1 cellular context compared by ENCODE assay signal in the genomic region with DNA sequence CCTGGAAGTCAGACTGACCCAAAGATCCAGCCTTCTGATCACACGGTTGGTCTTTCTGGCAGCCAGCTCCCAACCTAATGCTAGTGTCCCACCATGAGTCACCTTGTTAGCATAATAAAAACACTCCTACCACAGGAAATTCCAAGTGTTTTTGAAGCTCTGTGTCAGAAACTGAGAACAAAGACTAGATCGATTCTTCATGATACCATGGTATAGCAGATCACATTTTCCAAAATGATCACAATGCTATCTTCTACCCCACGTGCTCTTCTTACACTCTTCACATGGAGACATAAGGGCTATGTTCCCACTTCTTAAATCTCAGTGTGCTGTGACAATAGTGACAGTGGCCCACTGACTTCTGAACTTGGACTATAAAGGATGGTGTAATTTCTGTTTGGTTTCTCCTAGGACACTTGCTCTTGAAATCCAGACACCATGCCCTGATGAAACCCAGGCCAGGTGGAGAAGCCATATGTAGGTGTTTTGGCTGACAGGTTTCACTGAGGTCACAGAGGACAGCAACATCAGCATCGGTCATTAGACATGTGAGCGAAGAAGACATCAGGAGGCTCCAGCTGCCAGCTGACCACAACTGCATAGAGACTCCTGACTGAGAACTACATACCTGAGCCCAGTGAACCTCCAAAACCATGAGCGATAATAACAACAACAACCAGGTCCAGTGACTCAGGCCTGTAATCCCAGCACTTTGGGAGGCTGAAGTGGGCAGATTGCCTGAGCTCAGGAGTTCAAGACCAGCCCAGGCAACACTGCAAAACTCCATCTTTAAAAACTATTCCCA.
TF ChIP-seq lines count a peak whose summit lies in the region.

No MANE protein-coding gene starts in this region.

TF ChIP-seq in H1, 55 proteins besides CTCF, POLR2A, EP300 and RAD21:
- TF ChIP-seq TCF12 (IDR thresholded peaks at IDR 0.05; ENCODE audit: low read depth, low read length) (no peak), MAFK (IDR thresholded peaks at IDR 0.05; ENCODE audit: low read depth, low read length) (no peak), SRF (IDR thresholded peaks at IDR 0.05; ENCODE audit: low read depth, low read length) (no peak), EZH2 (IDR thresholded peaks at IDR 0.05; ENCODE audit: low read depth, low read length, severe bottlenecking) (no peak), SUZ12 (IDR thresholded peaks at IDR 0.05; ENCODE audit: low read length) (no peak), HDAC2 (IDR thresholded peaks at IDR 0.05; ENCODE audit: borderline replicate concordance in 1 of 2, low read depth in 2 of 2, low read length in 2 of 2) (no peak), POLR2AphosphoS5 (IDR thresholded peaks at IDR 0.05; ENCODE audit: low read depth, low read length) (no peak), BACH1 (IDR thresholded peaks at IDR 0.05; ENCODE audit: low read length) (no peak), GTF2F1 (IDR thresholded peaks at IDR 0.05; ENCODE audit: borderline replicate concordance, low read depth, low read length) (no peak), CTBP2 (IDR thresholded peaks at IDR 0.05; ENCODE audit: borderline replicate concordance, insufficient read depth, insufficient read length, low read length) (no peak), SIX5 (IDR thresholded peaks at IDR 0.05; ENCODE audit: low read depth, low read length) (no peak), SP1 (IDR thresholded peaks at IDR 0.05; ENCODE audit: low read depth, low read length) (no peak), ASH2L (IDR thresholded peaks at IDR 0.05; ENCODE audit: low read length) (no peak), EGR1 (IDR thresholded peaks at IDR 0.05; ENCODE audit: borderline replicate concordance, low read depth, low read length) (no peak)
- TF ChIP-seq, protein P1, sequence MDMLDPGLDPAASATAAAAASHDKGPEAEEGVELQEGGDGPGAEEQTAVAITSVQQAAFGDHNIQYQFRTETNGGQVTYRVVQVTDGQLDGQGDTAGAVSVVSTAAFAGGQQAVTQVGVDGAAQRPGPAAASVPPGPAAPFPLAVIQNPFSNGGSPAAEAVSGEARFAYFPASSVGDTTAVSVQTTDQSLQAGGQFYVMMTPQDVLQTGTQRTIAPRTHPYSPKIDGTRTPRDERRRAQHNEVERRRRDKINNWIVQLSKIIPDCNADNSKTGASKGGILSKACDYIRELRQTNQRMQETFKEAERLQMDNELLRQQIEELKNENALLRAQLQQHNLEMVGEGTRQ (IDR thresholded peaks at IDR 0.05; ENCODE audit: low read length): no peak
- TF ChIP-seq, protein P2, sequence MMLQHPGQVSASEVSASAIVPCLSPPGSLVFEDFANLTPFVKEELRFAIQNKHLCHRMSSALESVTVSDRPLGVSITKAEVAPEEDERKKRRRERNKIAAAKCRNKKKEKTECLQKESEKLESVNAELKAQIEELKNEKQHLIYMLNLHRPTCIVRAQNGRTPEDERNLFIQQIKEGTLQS (IDR thresholded peaks at IDR 0.05; ENCODE audit: insufficient read depth, low read depth, low read length): no peak
